In genomic region chr11:60281482-60281881, GRCh38 we compare ENCODE assay signal across 30 cellular contexts. TPM values are rescaled to one million over a fixed set of nuclear protein-coding genes. Genes with fewer than 3 reads are reported as not detected.
DNase-seq lines count a peak whose midpoint lies in the region; ATAC-seq and TF ChIP-seq lines count a peak whose summit lies in the region.
"Had no signal": no experiment of that assay in that cellular context is flagged by ENCODE, and none has a peak within 500 bp of the region (broad histone marks: within the 10 kb centered on the region; RNA-seq: fewer than 3 reads in every experiment).

No MANE protein-coding gene starts in this region.

- ATAC-seq in lower lobe of right lung: peak; percentile 54 to 74
- ATAC-seq: activated CD8-positive, alpha-beta memory T cell treated with anti-CD3 and anti-CD28 coated beads, Interleukin-2, amount 10 ng/mL, durations not matched to agents 7 days and 5 days; activated naive CD8-positive, alpha-beta T cell treated with anti-CD3 and anti-CD28 coated beads, Interleukin-2, amount 50 U/mL, for 24 hours; activated T-cell treated with anti-CD3 and anti-CD28 coated beads, Interleukin-2, amount 50 U/mL, for 72 hours; esophagus mucosa; GM23338; natural killer cell had no signal

- H3K27me3 ChIP-seq in lower lobe of right lung (ENCODE audit: low read depth) (no peaks in the 10 kb centered on the region), tibial artery (no peaks in the 10 kb centered on the region), mammary epithelial cell (ENCODE audit: insufficient read depth, low read length) (peaks cover 3% of the 10 kb centered on the region)

- TF ChIP-seq CTCF in lower lobe of right lung (IDR thresholded peaks at IDR 0.05) (no peak), tibial artery (IDR thresholded peaks at IDR 0.05) (no peak), mammary epithelial cell (conservative IDR thresholded peaks at IDR 0.05 in 1 of 2, IDR thresholded peaks at IDR 0.05 in 1 of 2; ENCODE audit: extremely low read depth in 1 of 2, insufficient read depth in 1 of 2, low read depth in 1 of 2, low read length in 2 of 2) (no peak)

- H3K79me2 ChIP-seq in mammary epithelial cell (ENCODE audit: insufficient read depth, low read length): no peaks in the 10 kb centered on the region

- H3K27ac ChIP-seq in lower lobe of right lung (peak overlapping the region; percentile 72), tibial artery (no peak overlapping the region), mammary epithelial cell (ENCODE audit: insufficient read depth, low read depth, low read length) (no peak overlapping the region)
- H3K27ac ChIP-seq: prostate gland had no signal

- no peaks in the 10 kb centered on the region for H4K20me1 ChIP-seq in mammary epithelial cell (ENCODE audit: insufficient read depth, low read length)

- 6% methylated on average over 2 of the region's 2 CpGs for WGBS in mammary epithelial cell (ENCODE audit: low coverage, missing lambda C conversion rate)

- no peak overlapping the region for H2AFZ ChIP-seq in mammary epithelial cell (ENCODE audit: low read depth, low read length)
- H2AFZ ChIP-seq: GM23338 had no signal

- H3K4me2 ChIP-seq in mammary epithelial cell (ENCODE audit: insufficient read depth, low read depth, low read length): no peak overlapping the region
- H3K4me2 ChIP-seq: GM23338, SK-N-SH had no signal

- no peaks in the 10 kb centered on the region for H3K4me1 ChIP-seq in lower lobe of right lung
- H3K4me1 ChIP-seq in tibial artery: no peaks in the 10 kb centered on the region
- no peaks in the 10 kb centered on the region for H3K4me1 ChIP-seq in mammary epithelial cell (ENCODE audit: insufficient read depth, low read length)
- H3K4me1 ChIP-seq: prostate gland had no signal

- H3K4me3 ChIP-seq in lower lobe of right lung: peak overlapping the region; percentile 35
- peak overlapping the region; percentile 14 to 22 for H3K4me3 ChIP-seq in tibial artery
- no peak overlapping the region for H3K4me3 ChIP-seq in mammary epithelial cell (replicated peaks in 1 of 3; ENCODE audit: insufficient read depth in 1 of 3, low read depth in 2 of 3, low read length in 3 of 3)
- H3K4me3 ChIP-seq: GM23338, prostate gland had no signal

- dilution Hi-C loops in mammary epithelial cell (cut with HindIII; ENCODE audit: low sequenced_read_pairs): no loop called here

- H3K36me3 ChIP-seq in lower lobe of right lung (no peaks in the 10 kb centered on the region), tibial artery (no peaks in the 10 kb centered on the region), mammary epithelial cell (ENCODE audit: insufficient read depth, low read length) (no peaks in the 10 kb centered on the region)
- H3K36me3 ChIP-seq: prostate gland had no signal

- no TSS peak for BruUV-seq in mammary epithelial cell (replicated peaks; lab: Mats Ljungman, UMichigan)

- no peak overlapping the region for H3K9ac ChIP-seq in mammary epithelial cell (ENCODE audit: insufficient read depth, low read length)
- H3K9ac ChIP-seq: SK-N-SH had no signal

- DNase-seq in CD1c-positive myeloid dendritic cell (ENCODE audit: extremely low spot score) (peak; percentile 25), NOMO-1 treated with dmso at 0.1 percent for 144 hours (lab: John Stamatoyannopoulos, UW; ENCODE audit: unreplicated experiment) (peak; percentile 23), lower lobe of right lung (no peak), tibial artery (no peak), NCI-H1105 treated with DMSO at 0.1 percent for 48 hours (lab: John Stamatoyannopoulos, UW) (no peak), mammary epithelial cell (no peak), amniotic stem cell (lab: John Stamatoyannopoulos, UW) (no peak)
- DNase-seq: activated CD4-positive, alpha-beta T cell treated with anti-CD3 and anti-CD28 coated beads, Interleukin-2, amount 50 U/mL, for 4 hours; activated CD8-positive, alpha-beta memory T cell treated with anti-CD3 and anti-CD28 coated beads, Interleukin-2, amount 10 ng/mL, durations not matched to agents 7 days and 5 days; activated naive CD8-positive, alpha-beta T cell treated with anti-CD3 and anti-CD28 coated beads, Interleukin-2, amount 50 U/mL, for 24 hours; activated T-cell treated with anti-CD3 and anti-CD28 coated beads, Interleukin-2, amount 50 U/mL, for 72 hours; C1 segment of cervical spinal cord; caudate nucleus; dermis blood vessel endothelial cell; endodermal cell; foreskin fibroblast; head of caudate nucleus; natural killer cell; NCI-H1092; NCI-H187; NCI-H446 treated with DMSO at 0.1 percent for 48 hours; nucleus accumbens; SK-N-SH; stimulated activated naive B cell treated with anti-CD40 and anti-IgM and Interleukin-4, amounts not matched to agents 10 μg/mL and 1 μg/mL and 100 μg/mL, for 72 hours had no signal

- in situ Hi-C loops in mammary epithelial cell (cut with MboI; ENCODE audit: low sequenced_read_pairs in 2 of 2): no loop called here

- H3K9me3 ChIP-seq in lower lobe of right lung (no peaks in the 10 kb centered on the region), tibial artery (no peaks in the 10 kb centered on the region), mammary epithelial cell (replicated peaks; ENCODE audit: insufficient read depth, low read length) (no peaks in the 10 kb centered on the region)
- H3K9me3 ChIP-seq: prostate gland, SK-N-SH had no signal

- CTCF ChIA-PET in mammary epithelial cell (lab: Charles Lee; ENCODE audit: low non-redundant PET): no interaction called here

- intact Hi-C loops in lower lobe of right lung (cut with DNase I) (no loop called here), tibial artery (cut with DNase I; ENCODE audit: low total_unique reads) (no loop called here), mammary epithelial cell (cut with micrococcal nuclease) (no loop called here)

RNA-seq across cellular contexts. Expression of gene MS4A4A, which starts 1.0 kb away (rescaled TPM):
- 89.5 TPM for total RNA-seq in lower lobe of right lung
- not detected for total RNA-seq in mammary epithelial cell
- polyA plus RNA-seq in mammary epithelial cell: not detected
- polyA minus RNA-seq in mammary epithelial cell: not detected
- total RNA-seq: activated CD8-positive, alpha-beta memory T cell treated with anti-CD3 and anti-CD28 coated beads, Interleukin-2, amount 10 ng/mL, durations not matched to agents 7 days and 5 days; activated T-cell treated with anti-CD3 and anti-CD28 coated beads, Interleukin-2, amount 50 U/mL, for 72 hours; dermis blood vessel endothelial cell; endodermal cell; GM23338; HT-29 had no signal
- polyA plus RNA-seq: GM23338, SK-N-SH had no signal

RNA-seq across cellular contexts. Expression of gene MS4A4E, which starts 38.5 kb away (rescaled TPM):
- total RNA-seq in lower lobe of right lung (2.7 TPM), mammary epithelial cell (not detected)
- polyA plus RNA-seq in mammary epithelial cell: not detected
- polyA minus RNA-seq in mammary epithelial cell: not detected
- total RNA-seq: activated CD8-positive, alpha-beta memory T cell treated with anti-CD3 and anti-CD28 coated beads, Interleukin-2, amount 10 ng/mL, durations not matched to agents 7 days and 5 days; activated T-cell treated with anti-CD3 and anti-CD28 coated beads, Interleukin-2, amount 50 U/mL, for 72 hours; dermis blood vessel endothelial cell; GM23338; temporal lobe had no signal
- polyA plus RNA-seq: GM23338, SK-N-SH had no signal

RNA-seq across cellular contexts. Expression of gene MS4A6E, which starts 45.6 kb away (rescaled TPM):
- total RNA-seq in lower lobe of right lung: not detected
- not detected for total RNA-seq in mammary epithelial cell
- polyA plus RNA-seq in mammary epithelial cell: not detected
- not detected for polyA minus RNA-seq in mammary epithelial cell
- total RNA-seq: activated CD8-positive, alpha-beta memory T cell treated with anti-CD3 and anti-CD28 coated beads, Interleukin-2, amount 10 ng/mL, durations not matched to agents 7 days and 5 days; activated T-cell treated with anti-CD3 and anti-CD28 coated beads, Interleukin-2, amount 50 U/mL, for 72 hours; dermis blood vessel endothelial cell; endodermal cell; esophagus mucosa; GM23338; HT-29; mononuclear cell; natural killer cell; temporal lobe had no signal
- polyA plus RNA-seq: GM23338, SK-N-SH had no signal

Comparison
In these comparisons a context has a peak if more than half of its experiments do, and no peak if none do; other contexts are left out.
1. DNase-seq: peak in CD1c-positive myeloid dendritic cell (single experiment) and NOMO-1 treated with dmso at 0.1 percent for 144 hours (single experiment); none in lower lobe of right lung (single experiment), tibial artery (0 of 2), NCI-H1105 treated with DMSO at 0.1 percent for 48 hours (single experiment), mammary epithelial cell (single experiment) and amniotic stem cell (single experiment).
2. H3K4me3 ChIP-seq: peak in lower lobe of right lung (single experiment) and tibial artery (2 of 2); none in mammary epithelial cell (0 of 3).
3. RNA of gene MS4A4A, which starts 1.0 kb away (total RNA-seq): 89.5 TPM in lower lobe of right lung (single experiment); not detected in mammary epithelial cell; every median in the first group is over 10 times any median in the second.